Comparison of ENCODE assay signal across 12 cellular contexts in genomic region chr19:53912653-53913052, GRCh38. TPM values are rescaled to one million over a fixed set of nuclear protein-coding genes. Genes with fewer than 3 reads are reported as not detected.
DNase-seq lines count a peak whose midpoint lies in the region; ATAC-seq and TF ChIP-seq lines count a peak whose summit lies in the region.
"Had no signal": no experiment of that assay in that cellular context is flagged by ENCODE, and none has a peak within 500 bp of the region (broad histone marks: within the 10 kb centered on the region; RNA-seq: fewer than 3 reads in every experiment).

No MANE protein-coding gene starts in this region.

- peak; percentile 33 for TF ChIP-seq CTCF in astrocyte of the spinal cord (IDR thresholded peaks at IDR 0.05; ENCODE audit: low read depth, low read length)
- peak; percentile 23 for TF ChIP-seq CTCF in nephron progenitor cell (IDR thresholded peaks at IDR 0.05)

- CTCF ChIA-PET in activated CD4-positive, alpha-beta T cell treated with anti-CD3 and anti-CD28 coated beads for 36 hours (lab: Charles Lee) = interaction anchor here (0.6 to 1.4 kb wide), 6 partner anchors 9 to 1895 kb away, joined by 3 to 4 read pairs (median 3); no protein-coding TSS in a partner anchor

- no peak overlapping the region for H3K4me3 ChIP-seq in H7 (ENCODE audit: insufficient read depth, low read depth, low read length)
- H3K4me3 ChIP-seq in astrocyte of the spinal cord (ENCODE audit: low read depth, low read length) = no peak overlapping the region
- H3K4me3 ChIP-seq: skin epidermis had no signal

- no peaks in the 10 kb centered on the region for H3K9me3 Mint-ChIP-seq in activated CD4-positive, alpha-beta T cell treated with anti-CD3 and anti-CD28 coated beads for 36 hours (ENCODE audit: low read depth)
- no peaks in the 10 kb centered on the region for H3K9me3 Mint-ChIP-seq in nephron progenitor cell

- no peak overlapping the region for H3K27ac Mint-ChIP-seq in activated CD4-positive, alpha-beta T cell treated with anti-CD3 and anti-CD28 coated beads for 36 hours
- no peak overlapping the region for H3K27ac Mint-ChIP-seq in nephron progenitor cell
- H3K27ac Mint-ChIP-seq: naive B cell had no signal

- H3K27me3 Mint-ChIP-seq in activated CD4-positive, alpha-beta T cell treated with anti-CD3 and anti-CD28 coated beads for 36 hours = peaks cover 56% of the 10 kb centered on the region
- peaks cover 66% of the 10 kb centered on the region for H3K27me3 Mint-ChIP-seq in nephron progenitor cell (ENCODE audit: low read depth, poor library complexity)

- H3K4me3 Mint-ChIP-seq in activated CD4-positive, alpha-beta T cell treated with anti-CD3 and anti-CD28 coated beads for 36 hours = no peak overlapping the region
- no peak overlapping the region for H3K4me3 Mint-ChIP-seq in nephron progenitor cell
- H3K4me3 Mint-ChIP-seq: naive B cell had no signal

- in situ Hi-C loops in astrocyte of the spinal cord (cut with HindIII; ENCODE audit: low sequenced_read_pairs) = no loop called here

- H3K4me1 Mint-ChIP-seq in activated CD4-positive, alpha-beta T cell treated with anti-CD3 and anti-CD28 coated beads for 36 hours = peaks cover 15% of the 10 kb centered on the region
- H3K4me1 Mint-ChIP-seq in nephron progenitor cell = peaks cover 24% of the 10 kb centered on the region

- POLR2A ChIA-PET in activated CD4-positive, alpha-beta T cell treated with anti-CD3 and anti-CD28 coated beads for 36 hours (lab: Charles Lee) = no interaction called here

- H3K36me3 Mint-ChIP-seq in activated CD4-positive, alpha-beta T cell treated with anti-CD3 and anti-CD28 coated beads for 36 hours (ENCODE audit: low read depth) = no peaks in the 10 kb centered on the region
- H3K36me3 Mint-ChIP-seq in nephron progenitor cell (ENCODE audit: low read depth) = no peaks in the 10 kb centered on the region

- peaks cover 45% of the 10 kb centered on the region for H3K27me3 ChIP-seq in H7 (ENCODE audit: control insufficient read depth, insufficient read depth, low read length)

- intact Hi-C loops in activated CD4-positive, alpha-beta T cell treated with anti-CD3 and anti-CD28 coated beads for 36 hours (cut with DNase I, micrococcal nuclease) = no loop called here

- DNase-seq in activated CD4-positive, alpha-beta T cell treated with anti-CD3 and anti-CD28 coated beads for 36 hours = peak; percentile 45
- no peak for DNase-seq in activated CD4-positive, alpha-beta T cell treated with anti-CD3 and anti-CD28 coated beads, Interleukin-2, amount 50 U/mL, for 1 hour
- peak; percentile 92 for DNase-seq in H7
- no peak for DNase-seq in astrocyte of the spinal cord (ENCODE audit: low read depth, low spot score)
- peak; percentile 34 for DNase-seq in nephron progenitor cell
- no peak for DNase-seq in SIG-M5 (lab: John Stamatoyannopoulos, UW)
- DNase-seq in H4 (ENCODE audit: low spot score) = no peak
- DNase-seq: anterior cingulate cortex, KG1, naive B cell had no signal

- H3K36me3 ChIP-seq in H7 (replicated peaks; ENCODE audit: control insufficient read depth, insufficient read depth, low read length) = peaks cover 12% of the 10 kb centered on the region

- no peak for ATAC-seq in activated CD4-positive, alpha-beta T cell treated with anti-CD3 and anti-CD28 coated beads for 36 hours
- no peak for ATAC-seq in esophagus mucosa

RNA-seq across cellular contexts. Expression of gene CACNG7, which starts 3.6 kb away (rescaled TPM):
- total RNA-seq in activated CD4-positive, alpha-beta T cell treated with anti-CD3 and anti-CD28 coated beads for 36 hours = not detected
- total RNA-seq in H7 (2014; rRNA removed; shearing (Covaris generic)) = 3.8 and 4.5 TPM in 2 replicates
- not detected for total RNA-seq in esophagus mucosa
- not detected in 2 replicates for total RNA-seq in H4 (2014; rRNA removed; shearing (Covaris generic))

RNA-seq across cellular contexts. Expression of gene PRKCG, which starts 30.7 kb away (rescaled TPM):
- under 1 TPM in 1 of 2 experiments, not detected in 1; 0.25 TPM for total RNA-seq in activated CD4-positive, alpha-beta T cell treated with anti-CD3 and anti-CD28 coated beads for 36 hours
- 1.1 and 1.7 TPM in 2 replicates for total RNA-seq in H7 (2014; rRNA removed; shearing (Covaris generic))
- not detected for total RNA-seq in esophagus mucosa
- total RNA-seq in H4 (2014; rRNA removed; shearing (Covaris generic)) = not detected in 2 replicates

RNA-seq across cellular contexts. Expression of gene MYADM, which starts 45.0 kb away (rescaled TPM):
- 10 to 100 TPM; 46.4 to 54.6 TPM for total RNA-seq in activated CD4-positive, alpha-beta T cell treated with anti-CD3 and anti-CD28 coated beads for 36 hours
- 37.5 and 44.9 TPM in 2 replicates for total RNA-seq in H7 (2014; rRNA removed; shearing (Covaris generic))
- 6.9 TPM for total RNA-seq in esophagus mucosa
- 4.8 and 17.3 TPM in 2 replicates for total RNA-seq in H4 (2014; rRNA removed; shearing (Covaris generic))

RNA-seq across cellular contexts. Expression of gene CACNG8, which starts 50.1 kb away (rescaled TPM):
- not detected for total RNA-seq in activated CD4-positive, alpha-beta T cell treated with anti-CD3 and anti-CD28 coated beads for 36 hours
- 0.07 and 0.59 TPM in 2 replicates for total RNA-seq in H7 (2014; rRNA removed; shearing (Covaris generic))
- not detected for total RNA-seq in esophagus mucosa
- 0.04 and 0.14 TPM in 2 replicates for total RNA-seq in H4 (2014; rRNA removed; shearing (Covaris generic))

Comparison
In these comparisons a context has a peak if more than half of its experiments do, and no peak if none do; other contexts are left out.
1. DNase-seq: peak in activated CD4-positive, alpha-beta T cell treated with anti-CD3 and anti-CD28 coated beads for 36 hours (single experiment), H7 (single experiment) and nephron progenitor cell (single experiment); none in activated CD4-positive, alpha-beta T cell treated with anti-CD3 and anti-CD28 coated beads, Interleukin-2, amount 50 U/mL, for 1 hour (single experiment), astrocyte of the spinal cord (single experiment), SIG-M5 (single experiment) and H4 (single experiment).